8 cellular contexts compared by ENCODE assay signal in the genomic region with DNA sequence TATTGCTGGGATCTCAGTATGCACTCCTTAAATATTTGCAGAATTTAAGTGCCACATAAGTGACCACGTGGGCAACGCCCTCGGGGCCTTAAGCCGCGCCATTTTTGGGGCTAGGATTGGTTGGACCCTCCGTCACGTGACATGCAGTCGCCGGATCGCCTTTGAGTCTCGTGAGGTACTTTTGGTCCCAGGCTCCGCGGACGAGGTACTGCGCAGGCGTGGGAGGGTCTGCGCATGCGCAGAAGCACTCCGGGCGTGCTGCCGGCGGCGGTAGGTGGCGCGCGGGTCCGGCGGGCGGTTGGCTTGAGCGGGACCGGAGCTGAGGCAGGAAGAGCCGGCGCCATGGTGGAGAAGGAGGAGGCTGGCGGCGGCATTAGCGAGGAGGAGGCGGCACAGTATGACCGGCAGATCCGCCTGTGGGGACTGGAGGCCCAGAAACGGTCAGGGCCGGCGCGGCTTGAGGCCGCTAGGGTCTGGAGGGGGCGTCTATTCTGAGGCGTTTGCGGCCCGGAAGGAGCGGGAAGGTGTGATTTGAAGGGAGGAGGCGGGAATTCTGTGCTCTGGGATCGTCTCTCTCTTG. TPM values are rescaled to one million over a fixed set of nuclear protein-coding genes. Genes with fewer than 3 reads are reported as not detected.
DNase-seq lines count a peak whose midpoint lies in the region; ATAC-seq and TF ChIP-seq lines count a peak whose summit lies in the region.

A gene (plus strand): TSS at position 247 of the 580 bp plus-strand sequence. CDS start 96 bp downstream, at position 343.

- peak; percentile 96 to 97 for DNase-seq in AML-193 (lab: John Stamatoyannopoulos, UW)
- peak; percentile 98 for DNase-seq in NCI-H510A (lab: John Stamatoyannopoulos, UW)
- peak; percentile 87 for DNase-seq in activated CD4-positive, alpha-beta T cell treated with anti-CD3 and anti-CD28 coated beads for 1 hour
- peak; percentile 99 for DNase-seq in choroid plexus epithelial cell (ENCODE audit: low read depth)
- peak; percentile 90 for DNase-seq in kidney epithelial cell (ENCODE audit: low read depth)
- DNase-seq in stimulated activated CD4-positive, alpha-beta T cell treated with anti-CD3 and anti-CD28 coated beads, Interleukin-15, amount 100 ng/mL, for 48 hours (ENCODE audit: low read depth in 2 of 2) = peak; percentile 88 to 94

- ATAC-seq in GM19043 (IDR thresholded peaks at IDR 0.05; ENCODE audit: low read depth, unreplicated experiment) (peak; percentile 75), HG03432 (IDR thresholded peaks at IDR 0.05; ENCODE audit: unreplicated experiment) (peak; percentile 88)

- H3K4me3 ChIP-seq in choroid plexus epithelial cell (ENCODE audit: low read depth, low read length) (peak within 1 kb of the TSS; percentile 98), kidney epithelial cell (ENCODE audit: low read depth, low read length) (peak within 1 kb of the TSS; percentile 68)

- TF ChIP-seq CTCF in choroid plexus epithelial cell (conservative IDR thresholded peaks at IDR 0.05; ENCODE audit: low read depth, low read length) (peak; percentile 47), kidney epithelial cell (IDR thresholded peaks at IDR 0.05; ENCODE audit: insufficient read depth, low read length, poor library complexity, severe bottlenecking) (peak; percentile 50)

- no peaks in the 10 kb centered on the region for H3K27me3 ChIP-seq in kidney epithelial cell (ENCODE audit: control insufficient read depth, insufficient read depth, low read length)

- H3K36me3 ChIP-seq in kidney epithelial cell (ENCODE audit: control insufficient read depth, insufficient read depth, low read length) = peaks cover 2% of the 10 kb centered on the region

RNA-seq across cellular contexts. Expression of the gene that starts here (rescaled TPM):
- total RNA-seq in kidney epithelial cell = 91.7 and 114 TPM in 2 replicates

Comparison
In these comparisons a context has a peak if more than half of its experiments do, and no peak if none do; other contexts are left out.
1. Peak in every context shown above with its lines: DNase-seq, ATAC-seq and H3K4me3 ChIP-seq.